8 cellular contexts compared by ENCODE assay signal in the genomic region with DNA sequence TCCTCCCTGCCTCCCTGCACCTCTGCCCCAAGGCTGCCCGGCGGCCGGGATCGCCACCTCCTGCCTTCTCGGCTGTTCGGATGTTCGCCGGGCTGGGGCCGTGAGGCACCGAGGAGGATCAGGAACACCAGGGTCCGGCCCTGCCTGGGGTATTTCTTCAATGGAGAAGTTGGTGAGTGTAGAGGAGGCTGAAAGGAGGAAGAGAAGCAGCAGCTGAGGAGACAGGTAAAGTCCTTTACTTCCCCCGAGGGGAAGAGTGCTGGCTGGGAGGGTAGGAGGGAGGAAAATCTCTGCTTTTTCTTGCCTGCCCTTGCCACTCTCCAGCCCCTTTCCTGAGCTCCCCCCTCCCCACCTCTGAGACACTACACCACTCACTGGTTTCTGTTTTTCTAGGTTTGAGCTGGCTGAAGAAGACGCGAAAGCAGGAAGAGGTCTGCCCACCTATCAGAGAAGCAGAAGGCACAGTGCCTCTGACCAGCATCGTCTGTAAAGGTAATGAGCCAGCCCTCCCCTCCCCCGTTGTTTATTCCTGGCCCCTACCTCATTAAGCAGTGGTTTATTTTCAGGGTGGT. TPM values are rescaled to one million over a fixed set of nuclear protein-coding genes. Genes with fewer than 3 reads are reported as not detected.
DNase-seq lines count a peak whose midpoint lies in the region; ATAC-seq and TF ChIP-seq lines count a peak whose summit lies in the region.

No MANE protein-coding gene starts in this region.

- H2AK5ac ChIP-seq in H9 (ENCODE audit: insufficient read length, low read length): no peak overlapping the region

- no peak overlapping the region for H3K18ac ChIP-seq in H9 (ENCODE audit: insufficient read length, low read depth, low read length)

- H3K27me3 ChIP-seq in H9 (ENCODE audit: insufficient read depth, low read length): no peaks in the 10 kb centered on the region
- H3K27me3 ChIP-seq in gastroesophageal sphincter: no peaks in the 10 kb centered on the region

- DNase-seq in NCI-H748 (lab: John Stamatoyannopoulos, UW; ENCODE audit: unreplicated experiment) (peak; percentile 21), NCI-H748 treated with DMSO at 0.1 percent for 48 hours (lab: John Stamatoyannopoulos, UW) (no peak), H9 (peak; percentile 47), M059J (ENCODE audit: low read depth) (peak; percentile 53), renal cortical epithelial cell (ENCODE audit: low read depth) (peak; percentile 45), 8988T (no peak)
- DNase-seq in activated CD8-positive, alpha-beta memory T cell treated with anti-CD3 and anti-CD28 coated beads, Interleukin-2, amount 50 U/mL, for 48 hours: peak; percentile 67

- peaks cover 3% of the 10 kb centered on the region for H4K20me1 ChIP-seq in H9 (ENCODE audit: control insufficient read depth, insufficient read depth, insufficient read length)

- no peak overlapping the region for H3K4me3 Mint-ChIP-seq in H9

- no peak overlapping the region for H2BK15ac ChIP-seq in H9 (ENCODE audit: low read depth, low read length)

- H2BK12ac ChIP-seq in H9 (ENCODE audit: insufficient read length, low read depth, low read length): no peak overlapping the region

- peaks cover 3% of the 10 kb centered on the region; the same call in 1 of the 2 replicates for H3K79me2 ChIP-seq in H9 (ENCODE audit: insufficient read depth, low read length)

- H2AFZ ChIP-seq in H9 (ENCODE audit: low read length): no peak overlapping the region

- no peak for TF ChIP-seq EP300 in gastroesophageal sphincter (IDR thresholded peaks at IDR 0.05)

- H3K56ac ChIP-seq in H9 (ENCODE audit: insufficient read length, low read depth, low read length): no peak overlapping the region

- H4K91ac ChIP-seq in H9 (ENCODE audit: insufficient read length, low read depth, low read length): no peak overlapping the region

- no peak overlapping the region for H4K5ac ChIP-seq in H9 (ENCODE audit: insufficient read length, low read depth, low read length)

- H3K9me3 ChIP-seq in H9 (ENCODE audit: control insufficient read depth, low read depth, low read length) (no peaks in the 10 kb centered on the region), gastroesophageal sphincter (no peaks in the 10 kb centered on the region)

- H3K23me2 ChIP-seq in H9 (ENCODE audit: insufficient read length, low read depth, low read length, poor library complexity, severe bottlenecking): peaks cover 17% of the 10 kb centered on the region

- ATAC-seq in gastroesophageal sphincter: no peak

- no CpG with 5 or more reads among the region's 16 CpGs for WGBS in H9 (ENCODE audit: extremely low coverage, insufficient read length, low lambda C conversion rate)
- 0% methylated on average over 1 to 3 of the region's 16 CpGs for WGBS in gastroesophageal sphincter (ENCODE audit: low coverage in 1 of 2), 2 donors

- peaks cover 2 to 18% (median 9%) of the 10 kb centered on the region in 3 experiments; a peak in 6 of 7 replicates for H3K36me3 Mint-ChIP-seq in H9 (ENCODE audit: insufficient read depth in 1 of 3, low read depth in 3 of 3)

- H3K27ac ChIP-seq in H9 (ENCODE audit: insufficient read length, low read depth, low read length): no peak overlapping the region
- H3K27ac ChIP-seq in gastroesophageal sphincter: peak overlapping the region; percentile 72 to 93 (median 92)

- no peak overlapping the region for H2BK20ac ChIP-seq in H9 (ENCODE audit: low read depth, low read length, poor library complexity, severe bottlenecking)

- no peak overlapping the region for H3T11ph ChIP-seq in H9 (ENCODE audit: low read length)

- H4K8ac ChIP-seq in H9 (replicated peaks; ENCODE audit: insufficient read length, low read depth, low read length): no peak overlapping the region

- H3K9ac ChIP-seq in H9 (ENCODE audit: extremely low read depth, insufficient read length, low read length): peak overlapping the region; percentile 62

- H3K14ac ChIP-seq in H9 (ENCODE audit: insufficient read depth, low read length): 0 out of 2 replicates have a peak overlapping the region, but pooled peaks have one; percentile 36

- peaks cover 0 to 25% of the 10 kb centered on the region in 2 donors for H3K36me3 ChIP-seq in gastroesophageal sphincter

- H3K27ac Mint-ChIP-seq in H9: peak overlapping the region; percentile 81 to 97 (median 96); a peak in 6 of 7 replicates

- no peak overlapping the region for H3K23ac ChIP-seq in H9 (ENCODE audit: insufficient read length, low read depth, low read length)

- TF ChIP-seq CTCF in H9 (conservative IDR thresholded peaks at IDR 0.05) (no peak), gastroesophageal sphincter (IDR thresholded peaks at IDR 0.05) (no peak)

- peak overlapping the region; percentile 89 to 92 for H3K4me3 ChIP-seq in gastroesophageal sphincter

- H3K4me1 ChIP-seq in H9 (ENCODE audit: insufficient read depth, low read length) (no peaks in the 10 kb centered on the region; the same call in 1 of the 2 replicates), gastroesophageal sphincter (peaks cover 11 to 49% (median 16%) of the 10 kb centered on the region in 3 donors)

- H3K4me1 Mint-ChIP-seq in H9: peaks cover 5 to 8% of the 10 kb centered on the region in 2 experiments

- H3K9me3 Mint-ChIP-seq in H9: no peaks in the 10 kb centered on the region

- H3K4ac ChIP-seq in H9 (ENCODE audit: low read depth, low read length): no peak overlapping the region

- H3K79me1 ChIP-seq in H9 (ENCODE audit: insufficient read depth, low read depth, low read length, poor library complexity, severe bottlenecking): no peaks in the 10 kb centered on the region

- no peak for TF ChIP-seq POLR2A in gastroesophageal sphincter (IDR thresholded peaks at IDR 0.05)

- no peak overlapping the region for H2BK5ac ChIP-seq in H9 (ENCODE audit: insufficient read length, low read length)

- H2BK120ac ChIP-seq in H9 (ENCODE audit: low read depth, low read length, poor library complexity, severe bottlenecking): no peak overlapping the region

- H3K27me3 Mint-ChIP-seq in H9 (ENCODE audit: low read depth): no peaks in the 10 kb centered on the region

- H3K4me2 ChIP-seq in H9 (ENCODE audit: insufficient read depth, insufficient read length, low read length): peak overlapping the region; percentile 90

RNA-seq across cellular contexts. Expression of gene ASB7, which starts 0.5 kb away (rescaled TPM):
- 12.8 and 13.9 TPM in 2 replicates for total RNA-seq in H9 (2021)
- total RNA-seq in M059J (2014; rRNA removed; shearing (Covaris generic)): 9.6 and 12.1 TPM in 2 replicates
- total RNA-seq in gastroesophageal sphincter: 10 to 100 TPM; 10.2 to 14.8 (median 11.9) TPM
- total RNA-seq in renal cortical epithelial cell: 17.9 and 30.0 TPM in 2 replicates

RNA-seq across cellular contexts. Expression of gene LINS1, which starts 0.9 kb away (rescaled TPM):
- total RNA-seq in H9 (2021) (8.8 and 11.2 TPM in 2 replicates), gastroesophageal sphincter (10 to 100 TPM in 3 of 4 donors, 1 to 10 TPM in 1; 9.6 to 23.8 (median 13.9) TPM), renal cortical epithelial cell (13.5 and 20.9 TPM in 2 replicates)
- total RNA-seq in M059J (2014; rRNA removed; shearing (Covaris generic)): 16.9 and 17.2 TPM in 2 replicates

Comparison
In these comparisons a context has a peak if more than half of its experiments do, and no peak if none do; other contexts are left out.
1. DNase-seq: peak in NCI-H748 (single experiment), H9 (single experiment), M059J (single experiment), activated CD8-positive, alpha-beta memory T cell treated with anti-CD3 and anti-CD28 coated beads, Interleukin-2, amount 50 U/mL, for 48 hours (single experiment) and renal cortical epithelial cell (single experiment); none in NCI-H748 treated with DMSO at 0.1 percent for 48 hours (single experiment) and 8988T (single experiment).